ENCODE assay signal across 10 cellular contexts in the genomic region with DNA sequence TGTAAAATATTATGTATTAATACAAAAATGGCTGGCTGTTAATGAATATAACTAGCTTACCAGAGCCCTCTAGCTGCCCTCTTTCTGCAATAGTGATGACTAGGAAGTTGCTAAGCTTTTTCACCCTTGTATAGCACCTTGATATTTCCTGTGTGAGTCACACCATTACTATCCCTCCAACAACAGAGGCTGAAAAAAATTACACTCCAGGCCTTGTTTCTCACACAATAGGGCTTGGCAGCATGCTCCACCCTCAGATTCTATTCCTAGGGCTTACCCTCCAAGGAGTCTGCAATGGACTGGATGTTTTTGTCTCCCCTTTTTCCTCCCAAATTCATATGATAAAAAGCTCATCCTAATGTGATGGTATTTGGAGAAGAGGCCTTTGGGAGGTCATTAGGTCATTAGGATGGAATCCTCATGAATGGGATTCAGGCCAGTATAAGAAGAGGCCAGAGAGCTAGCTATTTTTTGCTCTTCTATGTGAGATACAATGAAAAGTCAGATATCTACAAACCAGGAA.
DNase-seq lines count a peak whose midpoint lies in the region; ATAC-seq and TF ChIP-seq lines count a peak whose summit lies in the region.
"Had no signal": no experiment of that assay in that cellular context is flagged by ENCODE, and none has a peak within 500 bp of the region (broad histone marks: within the 10 kb centered on the region; RNA-seq: fewer than 3 reads in every experiment).

No MANE protein-coding gene starts in this region.

- no peaks in the 10 kb centered on the region for H3K9me3 Mint-ChIP-seq in type B pancreatic cell

- no peaks in the 10 kb centered on the region for H3K27me3 Mint-ChIP-seq in type B pancreatic cell

- TF ChIP-seq CTCF in left ventricle myocardium inferior (IDR thresholded peaks at IDR 0.05; ENCODE audit: borderline replicate concordance) (peak; percentile 8), type B pancreatic cell (conservative IDR thresholded peaks at IDR 0.05) (no peak)

- H3K36me3 Mint-ChIP-seq in type B pancreatic cell: no peaks in the 10 kb centered on the region

- H3K27me3 ChIP-seq in adipocyte (replicated peaks; ENCODE audit: control insufficient read depth, insufficient read depth, low read length) (no peaks in the 10 kb centered on the region), left ventricle myocardium inferior (ENCODE audit: low read depth) (no peaks in the 10 kb centered on the region)

- peak overlapping the region; percentile 15 for H3K4me3 Mint-ChIP-seq in type B pancreatic cell

- H3K27ac ChIP-seq in left ventricle myocardium inferior (replicated peaks): peak overlapping the region; percentile 66

- intact Hi-C loops in left ventricle myocardium inferior (cut with micrococcal nuclease): no loop called here

- H3K27ac Mint-ChIP-seq in type B pancreatic cell: peak overlapping the region; percentile 95

- H3K9me3 ChIP-seq in adipocyte (ENCODE audit: control insufficient read depth, low read length) (peaks cover 9% of the 10 kb centered on the region), left ventricle myocardium inferior (replicated peaks) (peaks cover 23% of the 10 kb centered on the region)

- ATAC-seq in HG03159 (IDR thresholded peaks at IDR 0.05; ENCODE audit: unreplicated experiment): no peak

- H3K4me1 ChIP-seq in adipocyte (ENCODE audit: control insufficient read depth, insufficient read depth, low read length) (peaks cover 37% of the 10 kb centered on the region), left ventricle myocardium inferior (peaks cover 38% of the 10 kb centered on the region)

- H3K4me3 ChIP-seq in adipocyte (ENCODE audit: low read length) (no peak overlapping the region), left ventricle myocardium inferior (no peak overlapping the region)

- peak; percentile 8 for DNase-seq in SIG-M5 treated with dmso at 0.1 percent for 504 hours (lab: John Stamatoyannopoulos, UW; ENCODE audit: unreplicated experiment)
- no peak for DNase-seq in SIG-M5 (lab: John Stamatoyannopoulos, UW)
- peak; percentile 46 for DNase-seq in adipocyte (ENCODE audit: low read depth)
- no peak for DNase-seq in left ventricle myocardium inferior
- DNase-seq in type B pancreatic cell (ENCODE audit: extremely low spot score, unreplicated experiment): no peak
- DNase-seq in C1 segment of cervical spinal cord (lab: John Stamatoyannopoulos, UW): no peak
- DNase-seq in activated gamma-delta T cell treated with Interleukin-2 at 50 U/mL for 16 hours: no peak
- DNase-seq: activated CD4-positive, alpha-beta T cell treated with anti-CD3 and anti-CD28 coated beads, Interleukin-2, amount 50 U/mL, for 1 hour; NCI-H1930 had no signal

- H3K9ac ChIP-seq in adipocyte (ENCODE audit: low read length): no peak overlapping the region

- H3K36me3 ChIP-seq in adipocyte (ENCODE audit: control insufficient read depth, insufficient read depth, low read length, severe bottlenecking): no peaks in the 10 kb centered on the region
- H3K36me3 ChIP-seq in left ventricle myocardium inferior: no peaks in the 10 kb centered on the region

- H3K4me1 Mint-ChIP-seq in type B pancreatic cell (ENCODE audit: unreplicated experiment): peaks cover 8% of the 10 kb centered on the region

Comparison
In these comparisons a context has a peak if more than half of its experiments do, and no peak if none do; other contexts are left out.
1. DNase-seq: peak in SIG-M5 treated with dmso at 0.1 percent for 504 hours (single experiment) and adipocyte (single experiment); none in SIG-M5 (single experiment), left ventricle myocardium inferior (single experiment), type B pancreatic cell (single experiment), C1 segment of cervical spinal cord (0 of 14) and activated gamma-delta T cell treated with Interleukin-2 at 50 U/mL for 16 hours (single experiment).